ENCODE assay signal across 8 cellular contexts in genomic region chr2:44168684-44169154, GRCh38. TPM values are rescaled to one million over a fixed set of nuclear protein-coding genes. Genes with fewer than 3 reads are reported as not detected.
A peak's percentile ranks its signal among the peaks of the same experiment; 100 is the strongest.
DNase-seq lines count a peak whose midpoint lies in the region; ATAC-seq and TF ChIP-seq lines count a peak whose summit lies in the region.

TSS of gene PPM1B (plus strand) at chr2:44168875. CDS start at chr2:44201200, 32,325 bp downstream.

- TF ChIP-seq CTCF in CD8-positive, alpha-beta T cell (IDR thresholded peaks at IDR 0.05) = no peak
- TF ChIP-seq CTCF in neutrophil (IDR thresholded peaks at IDR 0.05) (no peak), suprapubic skin (IDR thresholded peaks at IDR 0.05) (no peak)

- no peaks in the 10 kb centered on the region for H3K36me3 ChIP-seq in CD8-positive, alpha-beta T cell (ENCODE audit: insufficient read depth, low read length)
- H3K36me3 ChIP-seq in Karpas-422 (ENCODE audit: insufficient read depth, low read length) = no peaks in the 10 kb centered on the region; the same call in 1 of the 2 replicates
- no peaks in the 10 kb centered on the region for H3K36me3 ChIP-seq in neutrophil
- no peaks in the 10 kb centered on the region for H3K36me3 ChIP-seq in suprapubic skin

- H3K9me3 Mint-ChIP-seq in CD8-positive, alpha-beta T cell = no peaks in the 10 kb centered on the region

- TF ChIP-seq EP300 in suprapubic skin (IDR thresholded peaks at IDR 0.05) = no peak

- peak within 1 kb of the TSS; percentile 94 for H2AFZ ChIP-seq in Karpas-422 (ENCODE audit: low read length)

- peak; percentile 74 for ATAC-seq in CD8-positive, alpha-beta T cell
- peak; percentile 63 for ATAC-seq in GM21576 (IDR thresholded peaks at IDR 0.05; ENCODE audit: unreplicated experiment)
- peak; percentile 94 for ATAC-seq in esophagus mucosa

- peak within 1 kb of the TSS; percentile 95 for H3K27ac ChIP-seq in CD8-positive, alpha-beta T cell (ENCODE audit: low read depth, low read length)
- peak within 1 kb of the TSS; percentile 72 for H3K27ac ChIP-seq in Karpas-422 (ENCODE audit: low read length)
- peak within 1 kb of the TSS; percentile 97 for H3K27ac ChIP-seq in neutrophil
- peak within 1 kb of the TSS; percentile 98 for H3K27ac ChIP-seq in suprapubic skin

- peaks cover 49% of the 10 kb centered on the region for H3K79me2 ChIP-seq in Karpas-422 (ENCODE audit: low read length)

- H3K9me2 ChIP-seq in Karpas-422 (replicated peaks; ENCODE audit: insufficient read depth, low read length) = no peaks in the 10 kb centered on the region

- H3K4me3 ChIP-seq in CD8-positive, alpha-beta T cell (ENCODE audit: low read depth, low read length) = peak within 1 kb of the TSS; percentile 85
- H3K4me3 ChIP-seq in Karpas-422 (ENCODE audit: low read length) (peak within 1 kb of the TSS; percentile 97), neutrophil (ENCODE audit: low read depth in 1 of 2, low read length in 1 of 2) (peak within 1 kb of the TSS; percentile 93 to 98), suprapubic skin (peak within 1 kb of the TSS; percentile 95)

- no peaks in the 10 kb centered on the region for H3K27me3 Mint-ChIP-seq in CD8-positive, alpha-beta T cell (ENCODE audit: low read depth)

- peaks cover 22% of the 10 kb centered on the region for H4K20me1 ChIP-seq in Karpas-422 (ENCODE audit: insufficient read depth, low read depth, low read length)

- 0% methylated on average over 10 of the region's 49 CpGs for WGBS in suprapubic skin

- H3K4me1 Mint-ChIP-seq in CD8-positive, alpha-beta T cell (ENCODE audit: low read depth) = peaks cover 44% of the 10 kb centered on the region

- peak; percentile 99 to 100 (median 99) for DNase-seq in CD8-positive, alpha-beta T cell
- DNase-seq in Karpas-422 = no peak
- peak; percentile 99 for DNase-seq in activated T-cell treated with anti-CD3 and anti-CD28 coated beads for 24 hours (ENCODE audit: low read depth)
- DNase-seq in suprapubic skin (ENCODE audit: low spot score in 2 of 2) = peak; percentile 100
- no peak for DNase-seq in NCI-H1048 (lab: John Stamatoyannopoulos, UW)

- CTCF ChIA-PET in CD8-positive, alpha-beta T cell (lab: Charles Lee) = no interaction called here

- H3K4me1 ChIP-seq in CD8-positive, alpha-beta T cell (ENCODE audit: insufficient read depth, low read length) = peaks cover 26% of the 10 kb centered on the region
- H3K4me1 ChIP-seq in Karpas-422 (ENCODE audit: low read length) = peaks cover 27% of the 10 kb centered on the region
- H3K4me1 ChIP-seq in neutrophil (ENCODE audit: control insufficient read depth in 1 of 2, insufficient read depth in 1 of 2, low read depth in 1 of 2, low read length in 1 of 2) = peaks cover 47 to 54% of the 10 kb centered on the region in 2 experiments
- peaks cover 27% of the 10 kb centered on the region for H3K4me1 ChIP-seq in suprapubic skin

- TF ChIP-seq POLR2A in suprapubic skin (IDR thresholded peaks at IDR 0.05) = peak; percentile 84 to 97

- POLR2A ChIA-PET in CD8-positive, alpha-beta T cell (lab: Charles Lee) = interaction anchor here (0.9 to 2.9 kb wide), 4 partner anchors 13 to 942 kb away, joined by 3 to 20 read pairs (median 6); partner anchors contain the start of genes CAMKMT, PREPL and ZFP36L2

- no peaks in the 10 kb centered on the region for H3K27me3 ChIP-seq in CD8-positive, alpha-beta T cell (ENCODE audit: insufficient read depth, low read length)
- no peaks in the 10 kb centered on the region for H3K27me3 ChIP-seq in Karpas-422 (ENCODE audit: low read length)
- no peaks in the 10 kb centered on the region for H3K27me3 ChIP-seq in neutrophil
- H3K27me3 ChIP-seq in suprapubic skin = no peaks in the 10 kb centered on the region

- intact Hi-C loops in CD8-positive, alpha-beta T cell (cut with DNase I, micrococcal nuclease) = loop anchor here (1.0 to 5.0 kb wide), 9 partner anchors 16 to 1482 kb away; partner anchors contain the start of genes CAMKMT (in 2 of the 2), PREPL (in 2 of the 2) and PRKCE (in 1 of the 2)

- H3K36me3 Mint-ChIP-seq in CD8-positive, alpha-beta T cell = peaks cover 22% of the 10 kb centered on the region

- peak within 1 kb of the TSS; percentile 99 for H3K27ac Mint-ChIP-seq in CD8-positive, alpha-beta T cell

- peak within 1 kb of the TSS; percentile 90 for H3K4me2 ChIP-seq in Karpas-422 (ENCODE audit: low read depth, low read length, poor library complexity, severe bottlenecking)

- peak within 1 kb of the TSS; percentile 99 for H3K4me3 Mint-ChIP-seq in CD8-positive, alpha-beta T cell

- H3K9ac ChIP-seq in Karpas-422 (ENCODE audit: low read length) = peak within 1 kb of the TSS; percentile 93

- no peaks in the 10 kb centered on the region for H3K9me3 ChIP-seq in CD8-positive, alpha-beta T cell (ENCODE audit: low read length)
- H3K9me3 ChIP-seq in Karpas-422 (ENCODE audit: low read length) (peaks cover 4% of the 10 kb centered on the region; the same call in 1 of the 2 replicates), neutrophil (no peaks in the 10 kb centered on the region), suprapubic skin (no peaks in the 10 kb centered on the region)

RNA-seq across cellular contexts. Expression of gene PPM1B, which starts in this region (rescaled TPM):
- 10 to 100 TPM; 88.7 to 93.0 TPM for total RNA-seq in CD8-positive, alpha-beta T cell
- 25.2 and 49.5 TPM in 2 replicates for total RNA-seq in Karpas-422 (2014; rRNA removed; shearing (Covaris generic); ENCODE audit: low replicate concordance)
- total RNA-seq in esophagus mucosa (20.0 TPM), suprapubic skin (10 to 100 TPM; 28.3 to 63.9 (median 37.9) TPM)

Comparison
In these comparisons a context has a peak if more than half of its experiments do, and no peak if none do; other contexts are left out.
1. DNase-seq: peak in CD8-positive, alpha-beta T cell (7 of 7), activated T-cell treated with anti-CD3 and anti-CD28 coated beads for 24 hours (single experiment) and suprapubic skin (2 of 2); none in Karpas-422 (single experiment) and NCI-H1048 (single experiment).
2. Peak in every context shown above with its lines, with median percentiles within 50 percentile points of each other: ATAC-seq, H3K27ac ChIP-seq and H3K4me3 ChIP-seq.